ENCODE assay signal across 8 cellular contexts in genomic region chr16:89828199-89828869, GRCh38. TPM values are rescaled to one million over a fixed set of nuclear protein-coding genes. Genes with fewer than 3 reads are reported as not detected.
DNase-seq lines count a peak whose midpoint lies in the region; ATAC-seq and TF ChIP-seq lines count a peak whose summit lies in the region.

SPIRE2 (plus strand) TSS chr16:89828475; CDS start chr16:89828551, 76 bp downstream.

- H3K4me2 ChIP-seq in DND-41 (ENCODE audit: insufficient read depth, low read length) = peak within 1 kb of the TSS; percentile 74

- peaks cover 23% of the 10 kb centered on the region for H3K4me1 Mint-ChIP-seq in progenitor cell of endocrine pancreas (ENCODE audit: low read depth)

- H3K9me3 ChIP-seq in DND-41 (ENCODE audit: insufficient read depth, low read length, severe bottlenecking) = no peaks in the 10 kb centered on the region

- peak; percentile 92 for ATAC-seq in DND-41 (ENCODE audit: insufficient read depth, low read depth)
- ATAC-seq in left ventricle myocardium superior = peak; percentile 84
- no peak for ATAC-seq in GM18517 (IDR thresholded peaks at IDR 0.05; ENCODE audit: unreplicated experiment)

- H2AFZ ChIP-seq in DND-41 (ENCODE audit: low read depth, low read length) = no peak within 1 kb of the TSS

- H3K36me3 ChIP-seq in DND-41 (ENCODE audit: insufficient read depth, low read length) = no peaks in the 10 kb centered on the region

- peak; percentile 81 for DNase-seq in DND-41
- peak; percentile 33 to 38 for DNase-seq in HL-60 (ENCODE audit: low read depth in 1 of 2, low spot score in 1 of 2)
- peak; percentile 47 to 71 (median 66) for DNase-seq in T-helper 1 cell
- DNase-seq in amygdala (lab: John Stamatoyannopoulos, UW) = peak in 39 of 56 donors; percentile 10 to 72 (median 42)
- DNase-seq in left ventricle myocardium superior = peak; percentile 88
- DNase-seq in progenitor cell of endocrine pancreas (ENCODE audit: low spot score, unreplicated experiment) = peak; percentile 85
- DNase-seq in ureter (ENCODE audit: low spot score) = peak; percentile 71

- no peaks in the 10 kb centered on the region for H3K9me3 Mint-ChIP-seq in progenitor cell of endocrine pancreas (ENCODE audit: low read depth)

- H4K20me1 ChIP-seq in DND-41 (ENCODE audit: insufficient read depth, low read length) = peaks cover 32% of the 10 kb centered on the region

- TF ChIP-seq CTCF in DND-41 (IDR thresholded peaks at IDR 0.05; ENCODE audit: borderline replicate concordance, extremely low read depth, low read length, poor library complexity, severe bottlenecking) (no peak), HL-60 (IDR thresholded peaks at IDR 0.05; ENCODE audit: insufficient read depth, low read length) (no peak), progenitor cell of endocrine pancreas (IDR thresholded peaks at IDR 0.05; ENCODE audit: unreplicated experiment) (no peak)

- peaks cover 1% of the 10 kb centered on the region for H3K36me3 Mint-ChIP-seq in progenitor cell of endocrine pancreas (ENCODE audit: insufficient read depth)

- H3K27ac ChIP-seq in DND-41 (ENCODE audit: low read length) = no peak within 1 kb of the TSS
- H3K27ac ChIP-seq in HL-60 (replicated peaks) = no peak within 1 kb of the TSS

- peak within 1 kb of the TSS; percentile 79 for H3K27ac Mint-ChIP-seq in progenitor cell of endocrine pancreas

- H3K4me3 ChIP-seq in DND-41 (ENCODE audit: low read depth in 1 of 2, low read length in 2 of 2) = peak within 1 kb of the TSS in 1 of 2 experiments; percentile 49; a peak in 3 of 4 replicates
- H3K4me3 ChIP-seq in HL-60 (replicated peaks; ENCODE audit: insufficient read depth, low read length) = no peak within 1 kb of the TSS

- H3K9ac ChIP-seq in DND-41 (ENCODE audit: low read depth, low read length) = peak within 1 kb of the TSS; percentile 38

- H3K27me3 Mint-ChIP-seq in progenitor cell of endocrine pancreas = no peaks in the 10 kb centered on the region

- intact Hi-C loops in left ventricle myocardium superior (cut with micrococcal nuclease) = no loop called here

- H3K27me3 ChIP-seq in DND-41 (ENCODE audit: insufficient read depth, low read length, poor library complexity) (no peaks in the 10 kb centered on the region), HL-60 (ENCODE audit: insufficient read depth, poor library complexity, severe bottlenecking) (no peaks in the 10 kb centered on the region)

- H3K79me2 ChIP-seq in DND-41 (ENCODE audit: insufficient read depth, low read length) = no peaks in the 10 kb centered on the region

- peaks cover 11% of the 10 kb centered on the region for H3K4me1 ChIP-seq in DND-41 (ENCODE audit: insufficient read depth, low read length)

- peak within 1 kb of the TSS; percentile 74 for H3K4me3 Mint-ChIP-seq in progenitor cell of endocrine pancreas (ENCODE audit: low read depth)

RNA-seq across cellular contexts. Expression of gene SPIRE2, which starts in this region (rescaled TPM):
- 0.77 TPM for total RNA-seq in left ventricle myocardium superior
- 24.2 TPM in 2 replicates for total RNA-seq in progenitor cell of endocrine pancreas
- total RNA-seq in ureter = 41.6 TPM

Comparison
In these comparisons a context has a peak if more than half of its experiments do, and no peak if none do; other contexts are left out.
1. RNA of gene SPIRE2 (total RNA-seq): 41.6 TPM in ureter (single experiment) and 24.2 TPM in progenitor cell of endocrine pancreas; 0.77 TPM in left ventricle myocardium superior (single experiment); every median in the first group is over 10 times any median in the second.
2. Peak in DNase-seq and ATAC-seq in left ventricle myocardium superior; RNA of the gene not detected or under 1 TPM.
3. DNase-seq: peak in every context shown above with its lines; median percentile 88 in left ventricle myocardium superior; 85 in progenitor cell of endocrine pancreas; 81 in DND-41; 71 in ureter; 66 in T-helper 1 cell; 42 in amygdala; 36 in HL-60.